Comparison of ENCODE assay signal across 1 cellular context in the genomic region with DNA sequence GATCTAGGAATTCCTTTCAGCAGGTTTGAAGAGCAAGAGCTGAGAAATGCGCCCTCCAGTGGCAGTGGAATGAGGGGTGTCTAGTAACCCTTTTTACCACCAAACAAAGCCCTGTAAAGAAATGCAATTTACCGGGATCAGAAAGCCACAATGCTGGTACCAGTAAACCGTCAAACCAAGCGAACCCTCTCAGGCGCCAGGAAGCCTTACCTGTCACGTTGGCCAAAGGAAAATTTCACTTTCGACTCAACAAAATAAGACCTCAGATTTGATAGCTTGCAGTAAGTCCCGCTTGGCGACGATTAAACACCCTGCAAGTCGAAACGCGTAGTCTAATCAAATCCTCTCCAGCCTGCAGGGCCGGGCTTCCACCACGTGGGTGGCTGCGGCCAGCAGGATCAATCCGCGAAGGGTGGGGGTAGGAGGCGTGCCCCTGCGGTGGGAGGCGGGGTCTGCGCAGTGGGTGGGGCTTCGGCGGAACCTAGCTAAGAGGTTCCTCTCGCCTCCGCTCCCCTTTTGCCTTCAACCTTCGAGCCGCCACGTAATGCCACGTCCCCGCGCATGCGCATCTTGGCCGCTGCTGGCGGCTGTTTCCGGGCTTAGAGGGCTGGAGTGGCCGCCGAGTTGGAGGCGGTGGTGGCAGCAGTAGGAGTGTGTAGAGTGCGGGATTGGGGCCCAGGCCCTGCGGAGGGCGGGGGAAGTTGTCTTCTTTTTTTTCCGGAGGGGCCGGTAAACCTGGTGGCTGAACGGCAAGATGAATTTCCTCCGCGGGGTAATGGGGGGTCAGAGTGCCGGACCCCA.
TF ChIP-seq lines count a peak whose summit lies in the region.

A gene with protein sequence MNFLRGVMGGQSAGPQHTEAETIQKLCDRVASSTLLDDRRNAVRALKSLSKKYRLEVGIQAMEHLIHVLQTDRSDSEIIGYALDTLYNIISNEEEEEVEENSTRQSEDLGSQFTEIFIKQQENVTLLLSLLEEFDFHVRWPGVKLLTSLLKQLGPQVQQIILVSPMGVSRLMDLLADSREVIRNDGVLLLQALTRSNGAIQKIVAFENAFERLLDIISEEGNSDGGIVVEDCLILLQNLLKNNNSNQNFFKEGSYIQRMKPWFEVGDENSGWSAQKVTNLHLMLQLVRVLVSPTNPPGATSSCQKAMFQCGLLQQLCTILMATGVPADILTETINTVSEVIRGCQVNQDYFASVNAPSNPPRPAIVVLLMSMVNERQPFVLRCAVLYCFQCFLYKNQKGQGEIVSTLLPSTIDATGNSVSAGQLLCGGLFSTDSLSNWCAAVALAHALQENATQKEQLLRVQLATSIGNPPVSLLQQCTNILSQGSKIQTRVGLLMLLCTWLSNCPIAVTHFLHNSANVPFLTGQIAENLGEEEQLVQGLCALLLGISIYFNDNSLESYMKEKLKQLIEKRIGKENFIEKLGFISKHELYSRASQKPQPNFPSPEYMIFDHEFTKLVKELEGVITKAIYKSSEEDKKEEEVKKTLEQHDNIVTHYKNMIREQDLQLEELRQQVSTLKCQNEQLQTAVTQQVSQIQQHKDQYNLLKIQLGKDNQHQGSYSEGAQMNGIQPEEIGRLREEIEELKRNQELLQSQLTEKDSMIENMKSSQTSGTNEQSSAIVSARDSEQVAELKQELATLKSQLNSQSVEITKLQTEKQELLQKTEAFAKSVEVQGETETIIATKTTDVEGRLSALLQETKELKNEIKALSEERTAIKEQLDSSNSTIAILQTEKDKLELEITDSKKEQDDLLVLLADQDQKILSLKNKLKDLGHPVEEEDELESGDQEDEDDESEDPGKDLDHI (plus strand): TSS at position 512 of the 801 bp plus-strand sequence. CDS start 243 bp downstream, at position 755.

TF ChIP-seq in GM12878, 131 proteins besides CTCF, POLR2A, EP300 and RAD21 (continued from another document and continues in another):
- no peak for TF ChIP-seq HDAC6 (IDR thresholded peaks at IDR 0.05; ENCODE audit: unreplicated experiment)
- TF ChIP-seq SP1 (IDR thresholded peaks at IDR 0.05; ENCODE audit: low read depth, low read length), result peak; percentile 81
- TF ChIP-seq, protein P1, sequence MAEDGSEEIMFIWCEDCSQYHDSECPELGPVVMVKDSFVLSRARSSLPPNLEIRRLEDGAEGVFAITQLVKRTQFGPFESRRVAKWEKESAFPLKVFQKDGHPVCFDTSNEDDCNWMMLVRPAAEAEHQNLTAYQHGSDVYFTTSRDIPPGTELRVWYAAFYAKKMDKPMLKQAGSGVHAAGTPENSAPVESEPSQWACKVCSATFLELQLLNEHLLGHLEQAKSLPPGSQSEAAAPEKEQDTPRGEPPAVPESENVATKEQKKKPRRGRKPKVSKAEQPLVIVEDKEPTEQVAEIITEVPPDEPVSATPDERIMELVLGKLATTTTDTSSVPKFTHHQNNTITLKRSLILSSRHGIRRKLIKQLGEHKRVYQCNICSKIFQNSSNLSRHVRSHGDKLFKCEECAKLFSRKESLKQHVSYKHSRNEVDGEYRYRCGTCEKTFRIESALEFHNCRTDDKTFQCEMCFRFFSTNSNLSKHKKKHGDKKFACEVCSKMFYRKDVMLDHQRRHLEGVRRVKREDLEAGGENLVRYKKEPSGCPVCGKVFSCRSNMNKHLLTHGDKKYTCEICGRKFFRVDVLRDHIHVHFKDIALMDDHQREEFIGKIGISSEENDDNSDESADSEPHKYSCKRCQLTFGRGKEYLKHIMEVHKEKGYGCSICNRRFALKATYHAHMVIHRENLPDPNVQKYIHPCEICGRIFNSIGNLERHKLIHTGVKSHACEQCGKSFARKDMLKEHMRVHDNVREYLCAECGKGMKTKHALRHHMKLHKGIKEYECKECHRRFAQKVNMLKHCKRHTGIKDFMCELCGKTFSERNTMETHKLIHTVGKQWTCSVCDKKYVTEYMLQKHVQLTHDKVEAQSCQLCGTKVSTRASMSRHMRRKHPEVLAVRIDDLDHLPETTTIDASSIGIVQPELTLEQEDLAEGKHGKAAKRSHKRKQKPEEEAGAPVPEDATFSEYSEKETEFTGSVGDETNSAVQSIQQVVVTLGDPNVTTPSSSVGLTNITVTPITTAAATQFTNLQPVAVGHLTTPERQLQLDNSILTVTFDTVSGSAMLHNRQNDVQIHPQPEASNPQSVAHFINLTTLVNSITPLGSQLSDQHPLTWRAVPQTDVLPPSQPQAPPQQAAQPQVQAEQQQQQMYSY (CRISPR knock-in tag; IDR thresholded peaks at IDR 0.05), result no peak
- no peak for TF ChIP-seq CHD4 (IDR thresholded peaks at IDR 0.05)
- peak; percentile 88 for TF ChIP-seq RUNX3 (IDR thresholded peaks at IDR 0.05; ENCODE audit: low read length)
- TF ChIP-seq TAF1 (IDR thresholded peaks at IDR 0.05; ENCODE audit: borderline replicate concordance, low read depth, low read length), result peak; percentile 90
- TF ChIP-seq SIX5 (IDR thresholded peaks at IDR 0.05; ENCODE audit: low read depth, low read length, severe bottlenecking), result no peak
- TF ChIP-seq STAT3 (IDR thresholded peaks at IDR 0.05; ENCODE audit: low read depth, low read length), result no peak
- TF ChIP-seq, protein P2, sequence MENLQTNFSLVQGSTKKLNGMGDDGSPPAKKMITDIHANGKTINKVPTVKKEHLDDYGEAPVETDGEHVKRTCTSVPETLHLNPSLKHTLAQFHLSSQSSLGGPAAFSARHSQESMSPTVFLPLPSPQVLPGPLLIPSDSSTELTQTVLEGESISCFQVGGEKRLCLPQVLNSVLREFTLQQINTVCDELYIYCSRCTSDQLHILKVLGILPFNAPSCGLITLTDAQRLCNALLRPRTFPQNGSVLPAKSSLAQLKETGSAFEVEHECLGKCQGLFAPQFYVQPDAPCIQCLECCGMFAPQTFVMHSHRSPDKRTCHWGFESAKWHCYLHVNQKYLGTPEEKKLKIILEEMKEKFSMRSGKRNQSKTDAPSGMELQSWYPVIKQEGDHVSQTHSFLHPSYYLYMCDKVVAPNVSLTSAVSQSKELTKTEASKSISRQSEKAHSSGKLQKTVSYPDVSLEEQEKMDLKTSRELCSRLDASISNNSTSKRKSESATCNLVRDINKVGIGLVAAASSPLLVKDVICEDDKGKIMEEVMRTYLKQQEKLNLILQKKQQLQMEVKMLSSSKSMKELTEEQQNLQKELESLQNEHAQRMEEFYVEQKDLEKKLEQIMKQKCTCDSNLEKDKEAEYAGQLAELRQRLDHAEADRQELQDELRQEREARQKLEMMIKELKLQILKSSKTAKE (IDR thresholded peaks at IDR 0.05; ENCODE audit: low read depth, poor library complexity, severe bottlenecking), result peak; percentile 73
- TF ChIP-seq, protein P3, sequence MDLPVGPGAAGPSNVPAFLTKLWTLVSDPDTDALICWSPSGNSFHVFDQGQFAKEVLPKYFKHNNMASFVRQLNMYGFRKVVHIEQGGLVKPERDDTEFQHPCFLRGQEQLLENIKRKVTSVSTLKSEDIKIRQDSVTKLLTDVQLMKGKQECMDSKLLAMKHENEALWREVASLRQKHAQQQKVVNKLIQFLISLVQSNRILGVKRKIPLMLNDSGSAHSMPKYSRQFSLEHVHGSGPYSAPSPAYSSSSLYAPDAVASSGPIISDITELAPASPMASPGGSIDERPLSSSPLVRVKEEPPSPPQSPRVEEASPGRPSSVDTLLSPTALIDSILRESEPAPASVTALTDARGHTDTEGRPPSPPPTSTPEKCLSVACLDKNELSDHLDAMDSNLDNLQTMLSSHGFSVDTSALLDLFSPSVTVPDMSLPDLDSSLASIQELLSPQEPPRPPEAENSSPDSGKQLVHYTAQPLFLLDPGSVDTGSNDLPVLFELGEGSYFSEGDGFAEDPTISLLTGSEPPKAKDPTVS (IDR thresholded peaks at IDR 0.05; ENCODE audit: low read depth, low read length), result no peak
- peak; percentile 97 for TF ChIP-seq PML (IDR thresholded peaks at IDR 0.05; ENCODE audit: low read length)
- TF ChIP-seq TCF3 (IDR thresholded peaks at IDR 0.05; ENCODE audit: borderline replicate concordance, insufficient read depth, low read depth, low read length), result 0 out of 2 replicates have a peak, but pooled peaks have one; percentile 37
- peak; percentile 62 for TF ChIP-seq SMARCA5 (IDR thresholded peaks at IDR 0.05)
- TF ChIP-seq LARP7 (IDR thresholded peaks at IDR 0.05), result no peak; the same call in 1 of the 2 replicates
- 0 out of 2 replicates have a peak, but pooled peaks have one; percentile 6 for TF ChIP-seq ZNF384 (IDR thresholded peaks at IDR 0.05; ENCODE audit: borderline replicate concordance, low read depth, low read length)
- peak; percentile 93 for TF ChIP-seq HDGF (IDR thresholded peaks at IDR 0.05)
- TF ChIP-seq JUND (IDR thresholded peaks at IDR 0.05; ENCODE audit: low read depth, low read length), result 0 out of 2 replicates have a peak, but pooled peaks have one; percentile 31
- TF ChIP-seq BRCA1 (IDR thresholded peaks at IDR 0.05; ENCODE audit: low read depth, low read length), result no peak
- no peak for TF ChIP-seq RBBP5 (conservative IDR thresholded peaks at IDR 0.05)
- peak; percentile 85 for TF ChIP-seq NBN (IDR thresholded peaks at IDR 0.05)
- TF ChIP-seq RB1 (IDR thresholded peaks at IDR 0.05; ENCODE audit: borderline replicate concordance), result no peak
- TF ChIP-seq, protein P4, sequence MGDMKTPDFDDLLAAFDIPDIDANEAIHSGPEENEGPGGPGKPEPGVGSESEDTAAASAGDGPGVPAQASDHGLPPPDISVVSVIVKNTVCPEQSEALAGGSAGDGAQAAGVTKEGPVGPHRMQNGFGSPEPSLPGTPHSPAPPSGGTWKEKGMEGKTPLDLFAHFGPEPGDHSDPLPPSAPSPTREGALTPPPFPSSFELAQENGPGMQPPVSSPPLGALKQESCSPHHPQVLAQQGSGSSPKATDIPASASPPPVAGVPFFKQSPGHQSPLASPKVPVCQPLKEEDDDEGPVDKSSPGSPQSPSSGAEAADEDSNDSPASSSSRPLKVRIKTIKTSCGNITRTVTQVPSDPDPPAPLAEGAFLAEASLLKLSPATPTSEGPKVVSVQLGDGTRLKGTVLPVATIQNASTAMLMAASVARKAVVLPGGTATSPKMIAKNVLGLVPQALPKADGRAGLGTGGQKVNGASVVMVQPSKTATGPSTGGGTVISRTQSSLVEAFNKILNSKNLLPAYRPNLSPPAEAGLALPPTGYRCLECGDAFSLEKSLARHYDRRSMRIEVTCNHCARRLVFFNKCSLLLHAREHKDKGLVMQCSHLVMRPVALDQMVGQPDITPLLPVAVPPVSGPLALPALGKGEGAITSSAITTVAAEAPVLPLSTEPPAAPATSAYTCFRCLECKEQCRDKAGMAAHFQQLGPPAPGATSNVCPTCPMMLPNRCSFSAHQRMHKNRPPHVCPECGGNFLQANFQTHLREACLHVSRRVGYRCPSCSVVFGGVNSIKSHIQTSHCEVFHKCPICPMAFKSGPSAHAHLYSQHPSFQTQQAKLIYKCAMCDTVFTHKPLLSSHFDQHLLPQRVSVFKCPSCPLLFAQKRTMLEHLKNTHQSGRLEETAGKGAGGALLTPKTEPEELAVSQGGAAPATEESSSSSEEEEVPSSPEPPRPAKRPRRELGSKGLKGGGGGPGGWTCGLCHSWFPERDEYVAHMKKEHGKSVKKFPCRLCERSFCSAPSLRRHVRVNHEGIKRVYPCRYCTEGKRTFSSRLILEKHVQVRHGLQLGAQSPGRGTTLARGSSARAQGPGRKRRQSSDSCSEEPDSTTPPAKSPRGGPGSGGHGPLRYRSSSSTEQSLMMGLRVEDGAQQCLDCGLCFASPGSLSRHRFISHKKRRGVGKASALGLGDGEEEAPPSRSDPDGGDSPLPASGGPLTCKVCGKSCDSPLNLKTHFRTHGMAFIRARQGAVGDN (IDR thresholded peaks at IDR 0.05), result peak; percentile 75
- TF ChIP-seq ZNF24 (IDR thresholded peaks at IDR 0.05), result no peak
- TF ChIP-seq CREM (IDR thresholded peaks at IDR 0.05; ENCODE audit: low read depth), result peak; percentile 47; the same call in 1 of the 2 replicates
- TF ChIP-seq, protein P5, sequence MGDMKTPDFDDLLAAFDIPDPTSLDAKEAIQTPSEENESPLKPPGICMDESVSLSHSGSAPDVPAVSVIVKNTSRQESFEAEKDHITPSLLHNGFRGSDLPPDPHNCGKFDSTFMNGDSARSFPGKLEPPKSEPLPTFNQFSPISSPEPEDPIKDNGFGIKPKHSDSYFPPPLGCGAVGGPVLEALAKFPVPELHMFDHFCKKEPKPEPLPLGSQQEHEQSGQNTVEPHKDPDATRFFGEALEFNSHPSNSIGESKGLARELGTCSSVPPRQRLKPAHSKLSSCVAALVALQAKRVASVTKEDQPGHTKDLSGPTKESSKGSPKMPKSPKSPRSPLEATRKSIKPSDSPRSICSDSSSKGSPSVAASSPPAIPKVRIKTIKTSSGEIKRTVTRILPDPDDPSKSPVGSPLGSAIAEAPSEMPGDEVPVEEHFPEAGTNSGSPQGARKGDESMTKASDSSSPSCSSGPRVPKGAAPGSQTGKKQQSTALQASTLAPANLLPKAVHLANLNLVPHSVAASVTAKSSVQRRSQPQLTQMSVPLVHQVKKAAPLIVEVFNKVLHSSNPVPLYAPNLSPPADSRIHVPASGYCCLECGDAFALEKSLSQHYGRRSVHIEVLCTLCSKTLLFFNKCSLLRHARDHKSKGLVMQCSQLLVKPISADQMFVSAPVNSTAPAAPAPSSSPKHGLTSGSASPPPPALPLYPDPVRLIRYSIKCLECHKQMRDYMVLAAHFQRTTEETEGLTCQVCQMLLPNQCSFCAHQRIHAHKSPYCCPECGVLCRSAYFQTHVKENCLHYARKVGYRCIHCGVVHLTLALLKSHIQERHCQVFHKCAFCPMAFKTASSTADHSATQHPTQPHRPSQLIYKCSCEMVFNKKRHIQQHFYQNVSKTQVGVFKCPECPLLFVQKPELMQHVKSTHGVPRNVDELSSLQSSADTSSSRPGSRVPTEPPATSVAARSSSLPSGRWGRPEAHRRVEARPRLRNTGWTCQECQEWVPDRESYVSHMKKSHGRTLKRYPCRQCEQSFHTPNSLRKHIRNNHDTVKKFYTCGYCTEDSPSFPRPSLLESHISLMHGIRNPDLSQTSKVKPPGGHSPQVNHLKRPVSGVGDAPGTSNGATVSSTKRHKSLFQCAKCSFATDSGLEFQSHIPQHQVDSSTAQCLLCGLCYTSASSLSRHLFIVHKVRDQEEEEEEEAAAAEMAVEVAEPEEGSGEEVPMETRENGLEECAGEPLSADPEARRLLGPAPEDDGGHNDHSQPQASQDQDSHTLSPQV (IDR thresholded peaks at IDR 0.05), result no peak
- TF ChIP-seq, protein P6, sequence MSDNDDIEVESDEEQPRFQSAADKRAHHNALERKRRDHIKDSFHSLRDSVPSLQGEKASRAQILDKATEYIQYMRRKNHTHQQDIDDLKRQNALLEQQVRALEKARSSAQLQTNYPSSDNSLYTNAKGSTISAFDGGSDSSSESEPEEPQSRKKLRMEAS (IDR thresholded peaks at IDR 0.05; ENCODE audit: low read depth, low read length), result peak; percentile 98
- peak; percentile 95 for TF ChIP-seq POLR2AphosphoS5 (IDR thresholded peaks at IDR 0.05; ENCODE audit: low read length)
- TF ChIP-seq, protein P7, sequence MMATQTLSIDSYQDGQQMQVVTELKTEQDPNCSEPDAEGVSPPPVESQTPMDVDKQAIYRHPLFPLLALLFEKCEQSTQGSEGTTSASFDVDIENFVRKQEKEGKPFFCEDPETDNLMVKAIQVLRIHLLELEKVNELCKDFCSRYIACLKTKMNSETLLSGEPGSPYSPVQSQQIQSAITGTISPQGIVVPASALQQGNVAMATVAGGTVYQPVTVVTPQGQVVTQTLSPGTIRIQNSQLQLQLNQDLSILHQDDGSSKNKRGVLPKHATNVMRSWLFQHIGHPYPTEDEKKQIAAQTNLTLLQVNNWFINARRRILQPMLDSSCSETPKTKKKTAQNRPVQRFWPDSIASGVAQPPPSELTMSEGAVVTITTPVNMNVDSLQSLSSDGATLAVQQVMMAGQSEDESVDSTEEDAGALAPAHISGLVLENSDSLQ (IDR thresholded peaks at IDR 0.05), result no peak
- TF ChIP-seq, protein P8, sequence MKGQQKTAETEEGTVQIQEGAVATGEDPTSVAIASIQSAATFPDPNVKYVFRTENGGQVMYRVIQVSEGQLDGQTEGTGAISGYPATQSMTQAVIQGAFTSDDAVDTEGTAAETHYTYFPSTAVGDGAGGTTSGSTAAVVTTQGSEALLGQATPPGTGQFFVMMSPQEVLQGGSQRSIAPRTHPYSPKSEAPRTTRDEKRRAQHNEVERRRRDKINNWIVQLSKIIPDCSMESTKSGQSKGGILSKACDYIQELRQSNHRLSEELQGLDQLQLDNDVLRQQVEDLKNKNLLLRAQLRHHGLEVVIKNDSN (IDR thresholded peaks at IDR 0.05; ENCODE audit: borderline replicate concordance, extremely low read length, insufficient read depth, low read depth, low read length), result peak; percentile 87
- no peak for TF ChIP-seq RELA (IDR thresholded peaks at IDR 0.05; ENCODE audit: borderline replicate concordance, partially characterized antibody)
